In genomic region chr21:26686278-26686677, GRCh38 we compare ENCODE assay signal across 8 cellular contexts.
A peak's percentile ranks its signal among the peaks of the same experiment; 100 is the strongest.
DNase-seq lines count a peak whose midpoint lies in the region; ATAC-seq lines count a peak whose summit lies in the region.

No MANE protein-coding gene starts in this region.

- H3K9me3 Mint-ChIP-seq in activated CD8-positive, alpha-beta T cell treated with anti-CD3 and anti-CD28 coated beads, Interleukin-2, amount 10 ng/mL, durations not matched to agents 7 days and 5 days (ENCODE audit: insufficient read depth) = peaks cover 9% of the 10 kb centered on the region
- peaks cover 3% of the 10 kb centered on the region for H3K9me3 Mint-ChIP-seq in natural killer cell treated with Interleukin-12 subunit alpha and Interleukin-12 subunit beta and Interleukin-15 and Interleukin-18, amount 100 ng/mL, for 72 hours

- H3K36me3 Mint-ChIP-seq in activated CD8-positive, alpha-beta T cell treated with anti-CD3 and anti-CD28 coated beads, Interleukin-2, amount 10 ng/mL, durations not matched to agents 7 days and 5 days (ENCODE audit: low read depth) = no peaks in the 10 kb centered on the region
- no peaks in the 10 kb centered on the region for H3K36me3 Mint-ChIP-seq in natural killer cell treated with Interleukin-12 subunit alpha and Interleukin-12 subunit beta and Interleukin-15 and Interleukin-18, amount 100 ng/mL, for 72 hours

- H3K27ac Mint-ChIP-seq in activated CD8-positive, alpha-beta T cell treated with anti-CD3 and anti-CD28 coated beads, Interleukin-2, amount 10 ng/mL, durations not matched to agents 7 days and 5 days = peak overlapping the region; percentile 18
- no peak overlapping the region for H3K27ac Mint-ChIP-seq in natural killer cell treated with Interleukin-12 subunit alpha and Interleukin-12 subunit beta and Interleukin-15 and Interleukin-18, amount 100 ng/mL, for 72 hours

- H3K4me1 Mint-ChIP-seq in activated CD8-positive, alpha-beta T cell treated with anti-CD3 and anti-CD28 coated beads, Interleukin-2, amount 10 ng/mL, durations not matched to agents 7 days and 5 days (ENCODE audit: low read depth) = peaks cover 5% of the 10 kb centered on the region
- no peaks in the 10 kb centered on the region for H3K4me1 Mint-ChIP-seq in natural killer cell treated with Interleukin-12 subunit alpha and Interleukin-12 subunit beta and Interleukin-15 and Interleukin-18, amount 100 ng/mL, for 72 hours (ENCODE audit: low read depth in 2 of 2)

- ATAC-seq in GM18873 (IDR thresholded peaks at IDR 0.05; ENCODE audit: low FRiP score, unreplicated experiment) = peak; percentile 74
- no peak for ATAC-seq in activated CD8-positive, alpha-beta T cell treated with anti-CD3 and anti-CD28 coated beads, Interleukin-2, amount 10 ng/mL, durations not matched to agents 7 days and 5 days
- ATAC-seq in natural killer cell treated with Interleukin-12 subunit alpha and Interleukin-12 subunit beta and Interleukin-15 and Interleukin-18, amount 100 ng/mL, for 72 hours = no peak
- ATAC-seq in left ventricle myocardium superior = no peak

- POLR2A ChIA-PET in activated CD8-positive, alpha-beta T cell treated with anti-CD3 and anti-CD28 coated beads, Interleukin-2, amount 10 ng/mL, durations not matched to agents 7 days and 5 days (lab: Charles Lee) = interaction anchor here (0.8 kb wide), 1 partner anchor 1265 kb away, joined by 3 read pairs; no protein-coding TSS in a partner anchor

- CTCF ChIA-PET in activated CD8-positive, alpha-beta T cell treated with anti-CD3 and anti-CD28 coated beads, Interleukin-2, amount 10 ng/mL, durations not matched to agents 7 days and 5 days (lab: Charles Lee) = no interaction called here

- H3K27me3 Mint-ChIP-seq in activated CD8-positive, alpha-beta T cell treated with anti-CD3 and anti-CD28 coated beads, Interleukin-2, amount 10 ng/mL, durations not matched to agents 7 days and 5 days (ENCODE audit: low read depth) = no peaks in the 10 kb centered on the region
- H3K27me3 Mint-ChIP-seq in natural killer cell treated with Interleukin-12 subunit alpha and Interleukin-12 subunit beta and Interleukin-15 and Interleukin-18, amount 100 ng/mL, for 72 hours = no peaks in the 10 kb centered on the region

- intact Hi-C loops in left ventricle myocardium superior (cut with micrococcal nuclease) = no loop called here

- H3K4me3 Mint-ChIP-seq in activated CD8-positive, alpha-beta T cell treated with anti-CD3 and anti-CD28 coated beads, Interleukin-2, amount 10 ng/mL, durations not matched to agents 7 days and 5 days = no peak overlapping the region
- no peak overlapping the region for H3K4me3 Mint-ChIP-seq in natural killer cell treated with Interleukin-12 subunit alpha and Interleukin-12 subunit beta and Interleukin-15 and Interleukin-18, amount 100 ng/mL, for 72 hours

- H3K4me3 ChIP-seq in Jurkat, Clone E6-1 (ENCODE audit: low read length) = no peak overlapping the region

- DNase-seq in Ammon's horn (ENCODE audit: low spot score) (peak; percentile 4), renal cortical epithelial cell (ENCODE audit: low read depth) (peak; percentile 57), NCI-H1694 treated with DMSO at 0.1 percent for 48 hours (lab: John Stamatoyannopoulos, UW) (no peak), left ventricle myocardium superior (no peak)
- peak; percentile 61 for DNase-seq in Jurkat, Clone E6-1 (ENCODE audit: low read depth, low spot score)
- peak; percentile 53 for DNase-seq in activated CD8-positive, alpha-beta T cell treated with anti-CD3 and anti-CD28 coated beads, Interleukin-2, amount 10 ng/mL, durations not matched to agents 7 days and 5 days
- DNase-seq in natural killer cell treated with Interleukin-12 subunit alpha and Interleukin-12 subunit beta and Interleukin-15 and Interleukin-18, amount 100 ng/mL, for 72 hours (ENCODE audit: low spot score) = no peak

Comparison
In these comparisons a context has a peak if more than half of its experiments do, and no peak if none do; other contexts are left out.
1. DNase-seq: peak in Ammon's horn (single experiment), Jurkat, Clone E6-1 (single experiment), activated CD8-positive, alpha-beta T cell treated with anti-CD3 and anti-CD28 coated beads, Interleukin-2, amount 10 ng/mL, durations not matched to agents 7 days and 5 days (single experiment) and renal cortical epithelial cell (single experiment); none in NCI-H1694 treated with DMSO at 0.1 percent for 48 hours (single experiment), natural killer cell treated with Interleukin-12 subunit alpha and Interleukin-12 subunit beta and Interleukin-15 and Interleukin-18, amount 100 ng/mL, for 72 hours (single experiment) and left ventricle myocardium superior (single experiment).